In genomic region chr7:20275637-20276036, GRCh38 we compare ENCODE assay signal across 31 cellular contexts. TPM values are rescaled to one million over a fixed set of nuclear protein-coding genes. Genes with fewer than 3 reads are reported as not detected.
"Had no signal": no experiment of that assay in that cellular context is flagged by ENCODE, and none has a peak within 500 bp of the region (broad histone marks: within the 10 kb centered on the region; RNA-seq: fewer than 3 reads in every experiment).

No MANE protein-coding gene starts in this region.

- H3K27me3 Mint-ChIP-seq: activated CD4-positive, alpha-beta T cell treated with anti-CD3 and anti-CD28 coated beads, Interleukin-2, amount 10 ng/mL, durations not matched to agents 7 days and 5 days; activated CD8-positive, alpha-beta memory T cell treated with anti-CD3 and anti-CD28 coated beads, Interleukin-2, amount 10 ng/mL, durations not matched to agents 7 days and 5 days; activated CD8-positive, alpha-beta T cell treated with anti-CD3 and anti-CD28 coated beads for 36 hours; activated naive CD4-positive, alpha-beta T cell treated with anti-CD3 and anti-CD28 coated beads, Interleukin-2, amount 50 U/mL, for 24 hours; naive B cell had no signal

- H3K9ac ChIP-seq: parathyroid adenoma had no signal

- H3K36me3 ChIP-seq: adrenal gland, ascending aorta, gastroesophageal sphincter, stomach, suprapubic skin, transverse colon had no signal

- H3K27ac ChIP-seq: adrenal gland, ascending aorta, gastroesophageal sphincter, parathyroid adenoma, skin epidermis, stomach, suprapubic skin, transverse colon, VCaP had no signal

- H3K79me2 ChIP-seq: parathyroid adenoma had no signal

- H3K4me3 ChIP-seq: adrenal gland, ascending aorta, gastroesophageal sphincter, mucosa of descending colon, skin epidermis, stomach, suprapubic skin, transverse colon had no signal

- H3K36me3 Mint-ChIP-seq: activated CD8-positive, alpha-beta memory T cell treated with anti-CD3 and anti-CD28 coated beads, Interleukin-2, amount 10 ng/mL, durations not matched to agents 7 days and 5 days; activated naive CD4-positive, alpha-beta T cell treated with anti-CD3 and anti-CD28 coated beads, Interleukin-2, amount 50 U/mL, for 24 hours; naive B cell; stimulated activated effector memory CD8-positive, alpha-beta T cell treated with anti-CD3 and anti-CD28 coated beads, Interleukin-12 subunit alpha, Interleukin-12 subunit beta, amount 100 ng/mL, for 72 hours had no signal

- H3K27me3 ChIP-seq: adrenal gland, ascending aorta, gastroesophageal sphincter, stomach, suprapubic skin, transverse colon had no signal

- H3K9me3 ChIP-seq: adrenal gland, ascending aorta, gastroesophageal sphincter, mucosa of descending colon, stomach, suprapubic skin, transverse colon had no signal

- H3K4me1 ChIP-seq: adrenal gland, ascending aorta, parathyroid adenoma, stomach, suprapubic skin, transverse colon had no signal

- DNase-seq: activated CD4-positive, alpha-beta T cell treated with anti-CD3 and anti-CD28 coated beads, Interleukin-2, amount 10 ng/mL, durations not matched to agents 7 days and 5 days; activated CD8-positive, alpha-beta memory T cell treated with anti-CD3 and anti-CD28 coated beads, Interleukin-2, amount 10 ng/mL, durations not matched to agents 7 days and 5 days; activated CD8-positive, alpha-beta T cell treated with anti-CD3 and anti-CD28 coated beads for 36 hours; activated gamma-delta T cell; adrenal gland; central memory CD4-positive, alpha-beta T cell; dermis blood vessel endothelial cell; effector CD8-positive, alpha-beta T cell; erythroblast; head of caudate nucleus; hypothalamus; mesenchymal stem cell; mucosa of descending colon; naive B cell; nucleus accumbens; right cardiac atrium; stimulated activated CD4-positive, alpha-beta T cell treated with anti-CD3 and anti-CD28 coated beads, Interleukin-2, amount 100 ng/mL, for 24 hours; stomach; transverse colon had no signal

- H3K9me3 Mint-ChIP-seq: activated CD4-positive, alpha-beta T cell treated with anti-CD3 and anti-CD28 coated beads, Interleukin-2, amount 10 ng/mL, durations not matched to agents 7 days and 5 days; activated CD8-positive, alpha-beta T cell treated with anti-CD3 and anti-CD28 coated beads for 36 hours; activated naive CD4-positive, alpha-beta T cell treated with anti-CD3 and anti-CD28 coated beads, Interleukin-2, amount 50 U/mL, for 24 hours; activated T-helper 1 cell treated with anti-CD3 and anti-CD28 coated beads, Interleukin-12 subunit alpha, Interleukin-12 subunit beta, Interleukin-2, Interleukin-4 antibody, amounts not matched to agents 30 ng/mL and 10 ng/mL and 1 ng/mL, durations not matched to agents 14 hours and 24 hours and 36 hours; stimulated activated effector memory CD8-positive, alpha-beta T cell treated with anti-CD3 and anti-CD28 coated beads, Interleukin-12 subunit alpha, Interleukin-12 subunit beta, amount 100 ng/mL, for 72 hours had no signal

- H3K4me3 Mint-ChIP-seq: activated CD4-positive, alpha-beta T cell treated with anti-CD3 and anti-CD28 coated beads, Interleukin-2, amount 10 ng/mL, durations not matched to agents 7 days and 5 days; activated CD8-positive, alpha-beta memory T cell treated with anti-CD3 and anti-CD28 coated beads, Interleukin-2, amount 10 ng/mL, durations not matched to agents 7 days and 5 days; activated CD8-positive, alpha-beta T cell treated with anti-CD3 and anti-CD28 coated beads for 36 hours; activated naive CD4-positive, alpha-beta T cell treated with anti-CD3 and anti-CD28 coated beads, Interleukin-2, amount 50 U/mL, for 24 hours; activated T-helper 1 cell treated with anti-CD3 and anti-CD28 coated beads, Interleukin-12 subunit alpha, Interleukin-12 subunit beta, Interleukin-2, Interleukin-4 antibody, amounts not matched to agents 30 ng/mL and 10 ng/mL and 1 ng/mL, durations not matched to agents 14 hours and 24 hours and 36 hours; naive B cell; stimulated activated effector memory CD8-positive, alpha-beta T cell treated with anti-CD3 and anti-CD28 coated beads, Interleukin-12 subunit alpha, Interleukin-12 subunit beta, amount 100 ng/mL, for 72 hours had no signal

- H2AFZ ChIP-seq: parathyroid adenoma had no signal

- H3K4me1 Mint-ChIP-seq: activated CD4-positive, alpha-beta T cell treated with anti-CD3 and anti-CD28 coated beads, Interleukin-2, amount 10 ng/mL, durations not matched to agents 7 days and 5 days; activated naive CD4-positive, alpha-beta T cell treated with anti-CD3 and anti-CD28 coated beads, Interleukin-2, amount 50 U/mL, for 24 hours; naive B cell; stimulated activated effector memory CD8-positive, alpha-beta T cell treated with anti-CD3 and anti-CD28 coated beads, Interleukin-12 subunit alpha, Interleukin-12 subunit beta, amount 100 ng/mL, for 72 hours had no signal

- ATAC-seq: activated CD4-positive, CD25-positive, alpha-beta regulatory T cell treated with anti-CD3 and anti-CD28 coated beads, Interleukin-2, amount 50 U/mL, for 24 hours; activated CD8-positive, alpha-beta memory T cell treated with anti-CD3 and anti-CD28 coated beads, Interleukin-2, amount 10 ng/mL, durations not matched to agents 7 days and 5 days; activated CD8-positive, alpha-beta T cell treated with anti-CD3 and anti-CD28 coated beads for 36 hours; gastroesophageal sphincter; mucosa of descending colon; right cardiac atrium had no signal

- H3K27ac Mint-ChIP-seq: activated CD4-positive, alpha-beta T cell treated with anti-CD3 and anti-CD28 coated beads, Interleukin-2, amount 10 ng/mL, durations not matched to agents 7 days and 5 days; activated CD8-positive, alpha-beta memory T cell treated with anti-CD3 and anti-CD28 coated beads, Interleukin-2, amount 10 ng/mL, durations not matched to agents 7 days and 5 days; activated CD8-positive, alpha-beta T cell treated with anti-CD3 and anti-CD28 coated beads for 36 hours; activated naive CD4-positive, alpha-beta T cell treated with anti-CD3 and anti-CD28 coated beads, Interleukin-2, amount 50 U/mL, for 24 hours; activated T-helper 1 cell treated with anti-CD3 and anti-CD28 coated beads, Interleukin-12 subunit alpha, Interleukin-12 subunit beta, Interleukin-2, Interleukin-4 antibody, amounts not matched to agents 30 ng/mL and 10 ng/mL and 1 ng/mL, durations not matched to agents 14 hours and 24 hours and 36 hours; stimulated activated effector memory CD8-positive, alpha-beta T cell treated with anti-CD3 and anti-CD28 coated beads, Interleukin-12 subunit alpha, Interleukin-12 subunit beta, amount 100 ng/mL, for 72 hours had no signal

- FAIRE-seq: urothelium cell line had no signal

RNA-seq across cellular contexts. Expression of gene ITGB8, which starts 55.1 kb away (rescaled TPM):
- total RNA-seq: activated CD4-positive, alpha-beta T cell treated with anti-CD3 and anti-CD28 coated beads, Interleukin-2, amount 10 ng/mL, durations not matched to agents 7 days and 5 days; activated CD8-positive, alpha-beta T cell treated with anti-CD3 and anti-CD28 coated beads for 36 hours; T-helper 2 cell treated with Interferon-gamma antibody and Interleukin-4, amounts not matched to agents 100 ng/mL and 5 ng/mL, for 36 hours had no signal

RNA-seq across cellular contexts. Expression of gene MACC1, which starts 58.5 kb away (rescaled TPM):
- total RNA-seq: activated T-helper 1 cell treated with anti-CD3 and anti-CD28 coated beads, Interleukin-12 subunit alpha, Interleukin-12 subunit beta, Interleukin-2, Interleukin-4 antibody, amounts not matched to agents 30 ng/mL and 10 ng/mL and 1 ng/mL, durations not matched to agents 14 hours and 24 hours and 36 hours; ascending aorta had no signal
